22 cellular contexts compared by ENCODE assay signal in the genomic region with DNA sequence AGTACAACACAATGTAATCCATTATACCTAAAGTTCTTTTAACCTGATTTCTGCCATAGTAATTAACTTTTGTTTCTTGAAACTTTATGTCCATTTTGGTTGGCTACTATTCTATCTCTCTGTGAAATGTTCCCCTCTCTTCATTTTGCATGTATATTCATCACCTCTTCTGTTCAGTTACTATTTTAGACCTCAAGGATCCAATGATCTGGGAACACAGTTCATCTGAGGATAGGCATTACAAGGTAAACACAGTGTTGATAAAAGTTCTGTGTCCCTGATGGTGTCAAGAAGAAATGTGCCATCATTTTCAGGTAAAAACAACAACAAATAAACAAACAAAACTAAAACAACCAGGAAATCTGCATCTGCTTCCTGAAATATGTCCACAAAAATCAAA.
"Had no signal": no experiment of that assay in that cellular context is flagged by ENCODE, and none has a peak within 500 bp of the region (broad histone marks: within the 10 kb centered on the region; RNA-seq: fewer than 3 reads in every experiment).

No MANE protein-coding gene starts in this region.

- ATAC-seq: foreskin keratinocyte, left colon, left lobe of liver, lower lobe of right lung, mucosa of descending colon had no signal

- H3K9me3 ChIP-seq: esophagus muscularis mucosa, heart right ventricle, left ventricle myocardium inferior, lower lobe of right lung, mucosa of descending colon had no signal

- H3K36me3 ChIP-seq: esophagus muscularis mucosa, heart right ventricle, left ventricle myocardium inferior, lower lobe of right lung had no signal

- H3K4me3 ChIP-seq: coronary artery, dorsolateral prefrontal cortex, esophagus muscularis mucosa, heart right ventricle, hepatocyte, left ventricle myocardium inferior, lower lobe of right lung, mucosa of descending colon had no signal

- H3K27ac ChIP-seq: coronary artery, dorsolateral prefrontal cortex, esophagus muscularis mucosa, foreskin keratinocyte, hepatocyte, left ventricle myocardium inferior, lower lobe of right lung had no signal

- H3K27me3 ChIP-seq: dorsolateral prefrontal cortex, esophagus muscularis mucosa, foreskin keratinocyte, heart right ventricle, hepatocyte had no signal

- DNase-seq: dermis blood vessel endothelial cell; dorsolateral prefrontal cortex; effector CD4-positive, alpha-beta T cell; effector memory CD4-positive, alpha-beta T cell; foreskin keratinocyte; glutamatergic neuron; head of caudate nucleus; heart right ventricle; hypothalamus; immature natural killer cell; islet precursor cell; kidney; kidney glomerular epithelial cell; left colon; left ventricle myocardium inferior; lower lobe of right lung; mesenchymal stem cell; mucosa of descending colon had no signal
